In genomic region chr3:151430821-151431484, GRCh38 we compare ENCODE assay signal across 16 cellular contexts. TPM values are rescaled to one million over a fixed set of nuclear protein-coding genes. Genes with fewer than 3 reads are reported as not detected.
A peak's percentile ranks its signal among the peaks of the same experiment; 100 is the strongest.
DNase-seq lines count a peak whose midpoint lies in the region; ATAC-seq and TF ChIP-seq lines count a peak whose summit lies in the region.
"Had no signal": no experiment of that assay in that cellular context is flagged by ENCODE, and none has a peak within 500 bp of the region (broad histone marks: within the 10 kb centered on the region; RNA-seq: fewer than 3 reads in every experiment).

No MANE protein-coding gene starts in this region.

- peak overlapping the region; percentile 58 to 90 for H3K18ac ChIP-seq in mesenchymal stem cell (ENCODE audit: low read depth in 1 of 2, low read length in 2 of 2)

- DNase-seq in GM12865 (ENCODE audit: low read depth) (peak; percentile 36), epithelial cell of esophagus (ENCODE audit: low read depth) (peak; percentile 64), mesenchymal stem cell (peak; percentile 62), substantia nigra (lab: John Stamatoyannopoulos, UW) (no peak), NCI-H128 (lab: John Stamatoyannopoulos, UW; ENCODE audit: unreplicated experiment) (no peak)
- no peak for DNase-seq in activated T-cell treated with anti-CD3 and anti-CD28 coated beads, Interleukin-2, amount 50 U/mL, for 1 hour
- DNase-seq: activated CD4-positive, alpha-beta T cell treated with anti-CD3 and anti-CD28 coated beads, Interleukin-2, amount 50 U/mL, for 4 hours; activated naive CD8-positive, alpha-beta T cell treated with anti-CD3 and anti-CD28 coated beads for 36 hours; caudate nucleus; CD8-positive, alpha-beta T cell had no signal

- WGBS in mesenchymal stem cell, result 95% methylated on average over 4 of the region's 5 CpGs

- no peak overlapping the region for H3K27ac ChIP-seq in mesenchymal stem cell (ENCODE audit: low read length, poor library complexity, severe bottlenecking)
- no peak overlapping the region for H3K27ac ChIP-seq in substantia nigra (ENCODE audit: low read depth, low read length, poor library complexity, severe bottlenecking)
- H3K27ac ChIP-seq: RWPE1 had no signal

- no peak overlapping the region for H2BK5ac ChIP-seq in mesenchymal stem cell (ENCODE audit: low read depth, low read length, poor library complexity, severe bottlenecking)

- no peak overlapping the region for H3K23ac ChIP-seq in mesenchymal stem cell (ENCODE audit: low read length in 2 of 2)

- H3K4me2 ChIP-seq in mesenchymal stem cell (ENCODE audit: low read length, poor library complexity, severe bottlenecking), result no peak overlapping the region

- no peak overlapping the region for H3K9ac ChIP-seq in mesenchymal stem cell (ENCODE audit: low read length)

- H4K91ac ChIP-seq in mesenchymal stem cell (ENCODE audit: low read length), result no peak overlapping the region

- no peak overlapping the region for H2BK12ac ChIP-seq in mesenchymal stem cell (ENCODE audit: low read length in 2 of 2)

- H3K4ac ChIP-seq in mesenchymal stem cell (ENCODE audit: low read depth in 1 of 2, low read length in 2 of 2), result no peak overlapping the region

- no peaks in the 10 kb centered on the region for H3K9me3 ChIP-seq in mesenchymal stem cell (ENCODE audit: control insufficient read depth, low read length)

- H2AK5ac ChIP-seq in mesenchymal stem cell (ENCODE audit: low read length, severe bottlenecking), result peak overlapping the region; percentile 91

- TF ChIP-seq CTCF in GM12865 (IDR thresholded peaks at IDR 0.05; ENCODE audit: insufficient read depth, low read depth, low read length, missing control alignments) (no peak), epithelial cell of esophagus (IDR thresholded peaks at IDR 0.05; ENCODE audit: insufficient read depth, low read depth, low read length, missing control alignments) (no peak)

- H3K4me1 ChIP-seq in mesenchymal stem cell (ENCODE audit: control insufficient read depth, insufficient read depth, low read depth, low read length), result peaks cover 4% of the 10 kb centered on the region

- no peaks in the 10 kb centered on the region for H3K36me3 ChIP-seq in mesenchymal stem cell (ENCODE audit: control insufficient read depth in 1 of 2, insufficient read depth in 2 of 2, low read depth in 1 of 2, low read length in 2 of 2)

- no peak overlapping the region for H2AFZ ChIP-seq in mesenchymal stem cell (ENCODE audit: low read depth, low read length)

- H3K4me3 ChIP-seq in GM12865 (ENCODE audit: low read depth, low read length) (no peak overlapping the region), epithelial cell of esophagus (ENCODE audit: low read length) (no peak overlapping the region), mesenchymal stem cell (ENCODE audit: insufficient read depth in 1 of 2, low read depth in 1 of 2, low read length in 2 of 2) (no peak overlapping the region)

- H4K8ac ChIP-seq in mesenchymal stem cell (ENCODE audit: low read length), result no peak overlapping the region

- H2BK120ac ChIP-seq in mesenchymal stem cell (ENCODE audit: low read depth, low read length), result no peak overlapping the region

- no peak overlapping the region for H3K14ac ChIP-seq in mesenchymal stem cell (ENCODE audit: low read length in 2 of 2)

- no peaks in the 10 kb centered on the region for H3K79me1 ChIP-seq in mesenchymal stem cell (replicated peaks; ENCODE audit: low read length, poor library complexity, severe bottlenecking)

- H3K27me3 ChIP-seq in mesenchymal stem cell (ENCODE audit: control insufficient read depth in 1 of 2, insufficient read depth in 1 of 2, low read length in 2 of 2), result no peaks in the 10 kb centered on the region

- H2BK15ac ChIP-seq in mesenchymal stem cell (ENCODE audit: low read depth, poor library complexity, severe bottlenecking), result no peak overlapping the region

- ATAC-seq in HG03432 (IDR thresholded peaks at IDR 0.05; ENCODE audit: unreplicated experiment), result peak; percentile 55
- ATAC-seq in HG02623 (IDR thresholded peaks at IDR 0.05; ENCODE audit: unreplicated experiment), result no peak
- ATAC-seq: CD8-positive, alpha-beta T cell; left lobe of liver; sciatic nerve had no signal

RNA-seq across cellular contexts. Expression of gene IGSF10, which starts 29.9 kb away (rescaled TPM):
- polyA plus RNA-seq in mesenchymal stem cell (2013, experiment 1 of 2), result 0.47 TPM
- polyA plus RNA-seq in mesenchymal stem cell (2013, experiment 2 of 2), result 0.47 TPM

RNA-seq across cellular contexts. Expression of gene P2RY12, which starts 46.4 kb away (rescaled TPM):
- not detected for polyA plus RNA-seq in mesenchymal stem cell (2013, experiment 1 of 2)
- 0.04 TPM for polyA plus RNA-seq in mesenchymal stem cell (2013, experiment 2 of 2)
- polyA plus RNA-seq: AG04450 had no signal

Comparison
In these comparisons a context has a peak if more than half of its experiments do, and no peak if none do; other contexts are left out.
1. DNase-seq: peak in GM12865 (single experiment), epithelial cell of esophagus (single experiment) and mesenchymal stem cell (single experiment); none in substantia nigra (0 of 49), activated T-cell treated with anti-CD3 and anti-CD28 coated beads, Interleukin-2, amount 50 U/mL, for 1 hour (single experiment) and NCI-H128 (single experiment).